In the genomic region with DNA sequence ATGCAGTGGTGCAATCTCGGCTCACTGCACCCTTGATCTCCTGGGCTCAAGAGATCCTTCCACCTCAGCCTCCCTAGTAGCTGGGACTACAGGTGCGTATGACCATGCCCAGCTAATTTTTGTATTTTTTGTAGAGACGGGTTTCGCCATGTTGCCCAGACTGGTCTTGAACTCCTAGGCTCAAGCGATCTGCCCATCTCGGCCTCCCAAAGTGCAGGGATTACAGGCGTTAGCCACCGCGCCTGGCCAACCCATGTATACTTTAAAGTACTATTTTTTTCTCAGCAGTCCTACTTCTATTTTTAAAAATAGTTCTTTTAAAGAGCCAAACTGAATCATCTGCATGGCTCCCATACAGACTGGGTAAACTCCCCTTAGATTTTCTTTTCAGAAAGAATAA, we compare ENCODE assay signal across 22 cellular contexts. TPM values are rescaled to one million over a fixed set of nuclear protein-coding genes. Genes with fewer than 3 reads are reported as not detected.
DNase-seq lines count a peak whose midpoint lies in the region; ATAC-seq and TF ChIP-seq lines count a peak whose summit lies in the region.
"Had no signal": no experiment of that assay in that cellular context is flagged by ENCODE, and none has a peak within 500 bp of the region (broad histone marks: within the 10 kb centered on the region; RNA-seq: fewer than 3 reads in every experiment).

No MANE protein-coding gene starts in this region.

- intact Hi-C loops in ascending aorta (cut with DNase I) (loop anchor here (10.0 kb wide), 2 partner anchors 227 to 1093 kb away; a partner anchor contains a TSS), upper lobe of right lung (cut with DNase I) (no loop called here)

- H3K4me3 Mint-ChIP-seq in activated naive CD8-positive, alpha-beta T cell: no peak overlapping the region
- no peak overlapping the region for H3K4me3 Mint-ChIP-seq in activated naive CD8-positive, alpha-beta T cell treated with anti-CD3 and anti-CD28 coated beads, Interleukin-2, amount 50 U/mL, for 24 hours
- H3K4me3 Mint-ChIP-seq in nephron progenitor cell: no peak overlapping the region
- H3K4me3 Mint-ChIP-seq: H9; stimulated activated naive CD8-positive, alpha-beta T cell treated with anti-CD3 and anti-CD28 coated beads, Interleukin-15, amount 100 ng/mL, for 72 hours had no signal

- H3K36me3 ChIP-seq in ascending aorta (no peaks in the 10 kb centered on the region), neutrophil (peaks cover 36% of the 10 kb centered on the region), upper lobe of right lung (no peaks in the 10 kb centered on the region)
- H3K36me3 ChIP-seq: left lung had no signal

- no peak for ATAC-seq in activated naive CD8-positive, alpha-beta T cell treated with anti-CD3 and anti-CD28 coated beads, Interleukin-2, amount 50 U/mL, for 24 hours
- ATAC-seq in upper lobe of right lung (no peak), GM18873 (IDR thresholded peaks at IDR 0.05; ENCODE audit: low FRiP score, unreplicated experiment) (no peak)
- ATAC-seq: left lung; stimulated activated naive CD8-positive, alpha-beta T cell treated with anti-CD3 and anti-CD28 coated beads, Interleukin-15, amount 100 ng/mL, for 72 hours had no signal

- H3K27me3 Mint-ChIP-seq in activated naive CD8-positive, alpha-beta T cell: no peaks in the 10 kb centered on the region
- H3K27me3 Mint-ChIP-seq in activated naive CD8-positive, alpha-beta T cell treated with anti-CD3 and anti-CD28 coated beads, Interleukin-2, amount 50 U/mL, for 24 hours: no peaks in the 10 kb centered on the region
- H3K27me3 Mint-ChIP-seq in nephron progenitor cell (ENCODE audit: low read depth, poor library complexity): no peaks in the 10 kb centered on the region
- H3K27me3 Mint-ChIP-seq: stimulated activated naive CD8-positive, alpha-beta T cell treated with anti-CD3 and anti-CD28 coated beads, Interleukin-15, amount 100 ng/mL, for 72 hours had no signal

- H3K4me1 Mint-ChIP-seq in activated naive CD8-positive, alpha-beta T cell (ENCODE audit: low read depth): peaks cover 77% of the 10 kb centered on the region
- peaks cover 74% of the 10 kb centered on the region for H3K4me1 Mint-ChIP-seq in activated naive CD8-positive, alpha-beta T cell treated with anti-CD3 and anti-CD28 coated beads, Interleukin-2, amount 50 U/mL, for 24 hours
- H3K4me1 Mint-ChIP-seq in nephron progenitor cell: peaks cover 50% of the 10 kb centered on the region

- DNase-seq in activated naive CD8-positive, alpha-beta T cell treated with anti-CD3 and anti-CD28 coated beads, Interleukin-2, amount 50 U/mL, for 24 hours: no peak
- DNase-seq in ascending aorta (ENCODE audit: low spot score in 2 of 2): no peak
- DNase-seq in upper lobe of right lung: no peak
- no peak for DNase-seq in nephron progenitor cell
- DNase-seq in LoVo (ENCODE audit: low spot score): no peak
- DNase-seq: activated CD8-positive, alpha-beta memory T cell treated with anti-CD3 and anti-CD28 coated beads, Interleukin-2, amount 50 U/mL, for 4 hours; activated gamma-delta T cell treated with Interleukin-2 at 50 U/mL for 16 hours; cerebellar nuclear complex; GDM1; H9; left lung; NCI-H146; NCI-H524; stimulated activated CD4-positive, alpha-beta T cell treated with anti-CD3 and anti-CD28 coated beads, Interleukin-2, amount 100 ng/mL, for 48 hours; stimulated activated naive CD8-positive, alpha-beta T cell treated with anti-CD3 and anti-CD28 coated beads, Interleukin-15, amount 100 ng/mL, for 72 hours; upper lobe of left lung; WERI-Rb-1 had no signal

- H3K36me3 Mint-ChIP-seq in activated naive CD8-positive, alpha-beta T cell: peaks cover 2% of the 10 kb centered on the region
- peaks cover 12% of the 10 kb centered on the region for H3K36me3 Mint-ChIP-seq in activated naive CD8-positive, alpha-beta T cell treated with anti-CD3 and anti-CD28 coated beads, Interleukin-2, amount 50 U/mL, for 24 hours (ENCODE audit: low read depth)
- peaks cover 14% of the 10 kb centered on the region for H3K36me3 Mint-ChIP-seq in nephron progenitor cell (ENCODE audit: low read depth)

- H3K27ac ChIP-seq in ascending aorta: peak overlapping the region; percentile 94 to 99
- H3K27ac ChIP-seq in neutrophil: peak overlapping the region; percentile 99
- H3K27ac ChIP-seq in upper lobe of right lung: peak overlapping the region; percentile 80
- H3K27ac ChIP-seq: epithelial cell of prostate, left lung, WERI-Rb-1 had no signal

- H3K9me3 ChIP-seq in ascending aorta: no peaks in the 10 kb centered on the region
- H3K9me3 ChIP-seq in neutrophil: no peaks in the 10 kb centered on the region
- no peaks in the 10 kb centered on the region for H3K9me3 ChIP-seq in upper lobe of right lung
- H3K9me3 ChIP-seq: left lung, upper lobe of left lung had no signal

- peak overlapping the region; percentile 54 for H3K27ac Mint-ChIP-seq in activated naive CD8-positive, alpha-beta T cell
- no peak overlapping the region for H3K27ac Mint-ChIP-seq in activated naive CD8-positive, alpha-beta T cell treated with anti-CD3 and anti-CD28 coated beads, Interleukin-2, amount 50 U/mL, for 24 hours
- H3K27ac Mint-ChIP-seq in nephron progenitor cell: no peak overlapping the region

- no peaks in the 10 kb centered on the region for H3K9me3 Mint-ChIP-seq in activated naive CD8-positive, alpha-beta T cell (ENCODE audit: low read depth)
- no peaks in the 10 kb centered on the region for H3K9me3 Mint-ChIP-seq in activated naive CD8-positive, alpha-beta T cell treated with anti-CD3 and anti-CD28 coated beads, Interleukin-2, amount 50 U/mL, for 24 hours
- no peaks in the 10 kb centered on the region for H3K9me3 Mint-ChIP-seq in nephron progenitor cell
- H3K9me3 Mint-ChIP-seq: H9; stimulated activated naive CD8-positive, alpha-beta T cell treated with anti-CD3 and anti-CD28 coated beads, Interleukin-15, amount 100 ng/mL, for 72 hours had no signal

- TF ChIP-seq CTCF in ascending aorta (IDR thresholded peaks at IDR 0.05) (no peak), neutrophil (IDR thresholded peaks at IDR 0.05) (no peak), upper lobe of right lung (IDR thresholded peaks at IDR 0.05) (no peak), nephron progenitor cell (IDR thresholded peaks at IDR 0.05) (no peak)

- no peaks in the 10 kb centered on the region for H3K27me3 ChIP-seq in ascending aorta
- no peaks in the 10 kb centered on the region for H3K27me3 ChIP-seq in neutrophil
- H3K27me3 ChIP-seq in upper lobe of right lung: no peaks in the 10 kb centered on the region
- H3K27me3 ChIP-seq: left lung, upper lobe of left lung had no signal

- H3K4me1 ChIP-seq in ascending aorta (peaks cover 18 to 46% of the 10 kb centered on the region in 2 donors), neutrophil (ENCODE audit: control insufficient read depth in 1 of 2, insufficient read depth in 1 of 2, low read depth in 1 of 2, low read length in 1 of 2) (peaks cover 75 to 83% of the 10 kb centered on the region in 2 experiments), upper lobe of right lung (peaks cover 61% of the 10 kb centered on the region)

- H3K4me3 ChIP-seq in ascending aorta (no peak overlapping the region), neutrophil (ENCODE audit: low read depth in 1 of 2, low read length in 1 of 2) (no peak overlapping the region), upper lobe of right lung (no peak overlapping the region)
- H3K4me3 ChIP-seq: left lung, smooth muscle cell, upper lobe of left lung had no signal

RNA-seq across cellular contexts. Expression of a gene that starts 3.5 kb away (rescaled TPM):
- total RNA-seq in ascending aorta (77.0 TPM), upper lobe of right lung (78.9 TPM)

RNA-seq across cellular contexts. Expression of a gene that starts 15.5 kb away (rescaled TPM):
- total RNA-seq in ascending aorta: 9.8 TPM
- 39.4 TPM for total RNA-seq in upper lobe of right lung

RNA-seq across cellular contexts. Expression of a gene that starts 58.8 kb away (rescaled TPM):
- total RNA-seq in ascending aorta (251 TPM), upper lobe of right lung (27.2 TPM)
